Comparison of ENCODE assay signal across 22 cellular contexts in genomic region chr6:83247471-83247870, GRCh38. TPM values are rescaled to one million over a fixed set of nuclear protein-coding genes. Genes with fewer than 3 reads are reported as not detected.
DNase-seq lines count a peak whose midpoint lies in the region; ATAC-seq, FAIRE-seq and TF ChIP-seq lines count a peak whose summit lies in the region.
"Had no signal": no experiment of that assay in that cellular context is flagged by ENCODE, and none has a peak within 500 bp of the region (broad histone marks: within the 10 kb centered on the region; RNA-seq: fewer than 3 reads in every experiment).

No MANE protein-coding gene starts in this region.

- CTCF ChIA-PET in activated CD8-positive, alpha-beta T cell treated with anti-CD3 and anti-CD28 coated beads, Interleukin-2, amount 10 ng/mL, durations not matched to agents 7 days and 5 days (lab: Charles Lee) = no interaction called here

- no peaks in the 10 kb centered on the region for H3K4me1 Mint-ChIP-seq in activated CD8-positive, alpha-beta T cell treated with anti-CD3 and anti-CD28 coated beads, Interleukin-2, amount 10 ng/mL, durations not matched to agents 7 days and 5 days (ENCODE audit: low read depth)
- H3K4me1 Mint-ChIP-seq: CD4-positive, CD25-positive, alpha-beta regulatory T cell; CD8-positive, alpha-beta memory T cell had no signal

- H3K4me3 Mint-ChIP-seq in activated CD8-positive, alpha-beta T cell treated with anti-CD3 and anti-CD28 coated beads, Interleukin-2, amount 10 ng/mL, durations not matched to agents 7 days and 5 days = no peak overlapping the region
- H3K4me3 Mint-ChIP-seq: CD4-positive, CD25-positive, alpha-beta regulatory T cell; CD8-positive, alpha-beta memory T cell had no signal

- DNase-seq in astrocyte of the hippocampus (ENCODE audit: low read depth, low spot score) = peak; percentile 39
- peak; percentile 84 for DNase-seq in brain pericyte (ENCODE audit: low read depth, low spot score)
- DNase-seq in fibroblast of gingiva (ENCODE audit: low read depth) = peak; percentile 26
- DNase-seq in activated CD8-positive, alpha-beta T cell treated with anti-CD3 and anti-CD28 coated beads, Interleukin-2, amount 10 ng/mL, durations not matched to agents 7 days and 5 days = no peak
- DNase-seq in upper lobe of right lung = no peak
- DNase-seq in kidney = no peak
- DNase-seq: ACHN; BE2C; C1 segment of cervical spinal cord; CD4-positive, CD25-positive, alpha-beta regulatory T cell; CD8-positive, alpha-beta memory T cell; COR-L47; DMS 273 treated with DMSO at 0.1 percent for 48 hours; DMS53; DND-41; EL; GM23248; HCEC 1CT had no signal

- POLR2A ChIA-PET in activated CD8-positive, alpha-beta T cell treated with anti-CD3 and anti-CD28 coated beads, Interleukin-2, amount 10 ng/mL, durations not matched to agents 7 days and 5 days (lab: Charles Lee) = no interaction called here

- H3K4me3 ChIP-seq in upper lobe of right lung (no peak overlapping the region), kidney (ENCODE audit: low read length in 2 of 2) (no peak overlapping the region)
- H3K4me3 ChIP-seq: GM12878, GM23248 had no signal

- no peak for TF ChIP-seq CTCF in upper lobe of right lung (IDR thresholded peaks at IDR 0.05)
- no peak for TF ChIP-seq CTCF in kidney (IDR thresholded peaks at IDR 0.05; ENCODE audit: borderline replicate concordance, extremely low read depth, insufficient read depth)

- H3K27me3 ChIP-seq in upper lobe of right lung = no peaks in the 10 kb centered on the region
- H3K27me3 ChIP-seq: BE2C had no signal

- intact Hi-C loops in upper lobe of right lung (cut with DNase I) (no loop called here), kidney (cut with DNase I) (no loop called here)

- FAIRE-seq in kidney (lab: Jason Lieb, UNC) = no peak
- FAIRE-seq: GM12878, GM19239, H54 had no signal

- H3K36me3 Mint-ChIP-seq in activated CD8-positive, alpha-beta T cell treated with anti-CD3 and anti-CD28 coated beads, Interleukin-2, amount 10 ng/mL, durations not matched to agents 7 days and 5 days (ENCODE audit: low read depth) = no peaks in the 10 kb centered on the region
- H3K36me3 Mint-ChIP-seq: CD4-positive, CD25-positive, alpha-beta regulatory T cell had no signal

- H3K27ac ChIP-seq in upper lobe of right lung (no peak overlapping the region), kidney (ENCODE audit: low read depth in 2 of 2, low read length in 2 of 2) (no peak overlapping the region)
- H3K27ac ChIP-seq: GM23248, HL-60 had no signal

- H3K9me3 ChIP-seq in upper lobe of right lung (no peaks in the 10 kb centered on the region), kidney (ENCODE audit: control insufficient read depth in 1 of 2, low read length in 2 of 2) (no peaks in the 10 kb centered on the region)
- H3K9me3 ChIP-seq: BE2C had no signal

- no peak overlapping the region for H3K27ac Mint-ChIP-seq in activated CD8-positive, alpha-beta T cell treated with anti-CD3 and anti-CD28 coated beads, Interleukin-2, amount 10 ng/mL, durations not matched to agents 7 days and 5 days
- H3K27ac Mint-ChIP-seq: CD4-positive, CD25-positive, alpha-beta regulatory T cell; CD8-positive, alpha-beta memory T cell had no signal

- H3K36me3 ChIP-seq in upper lobe of right lung (no peaks in the 10 kb centered on the region), kidney (ENCODE audit: control insufficient read depth in 1 of 2, insufficient read depth in 2 of 2, low read length in 2 of 2) (no peaks in the 10 kb centered on the region)
- H3K36me3 ChIP-seq: BE2C had no signal

- H3K27me3 Mint-ChIP-seq in activated CD8-positive, alpha-beta T cell treated with anti-CD3 and anti-CD28 coated beads, Interleukin-2, amount 10 ng/mL, durations not matched to agents 7 days and 5 days (ENCODE audit: low read depth) = peaks cover 6% of the 10 kb centered on the region

- H3K4me1 ChIP-seq in upper lobe of right lung = no peaks in the 10 kb centered on the region
- H3K4me1 ChIP-seq in kidney (ENCODE audit: control insufficient read depth in 1 of 2, insufficient read depth in 1 of 2, low read depth in 1 of 2, low read length in 2 of 2) = no peaks in the 10 kb centered on the region
- H3K4me1 ChIP-seq: BE2C had no signal

- ATAC-seq in activated CD8-positive, alpha-beta T cell treated with anti-CD3 and anti-CD28 coated beads, Interleukin-2, amount 10 ng/mL, durations not matched to agents 7 days and 5 days = no peak
- no peak for ATAC-seq in upper lobe of right lung
- ATAC-seq: GM12878 had no signal

- no peak overlapping the region for H3K9ac ChIP-seq in kidney (ENCODE audit: low read length in 2 of 2)
- H3K9ac ChIP-seq: GM23248 had no signal

- H3K9me3 Mint-ChIP-seq in activated CD8-positive, alpha-beta T cell treated with anti-CD3 and anti-CD28 coated beads, Interleukin-2, amount 10 ng/mL, durations not matched to agents 7 days and 5 days (ENCODE audit: insufficient read depth) = no peaks in the 10 kb centered on the region
- H3K9me3 Mint-ChIP-seq: CD4-positive, CD25-positive, alpha-beta regulatory T cell had no signal

RNA-seq across cellular contexts. Expression of gene RWDD2A, which starts 54.3 kb away (rescaled TPM):
- under 1 TPM; 0.57 to 0.87 TPM for total RNA-seq in activated CD8-positive, alpha-beta T cell treated with anti-CD3 and anti-CD28 coated beads, Interleukin-2, amount 10 ng/mL, durations not matched to agents 7 days and 5 days
- total RNA-seq in upper lobe of right lung (3.5 TPM), kidney (4.0 TPM)
- 5.5 TPM for polyA plus RNA-seq in kidney (ENCODE audit: insufficient read depth, low read depth, low replicate concordance)

RNA-seq across cellular contexts. Expression of gene PGM3, which starts 54.4 kb away (rescaled TPM):
- 1 to 10 TPM; 9.3 to 10.0 TPM for total RNA-seq in activated CD8-positive, alpha-beta T cell treated with anti-CD3 and anti-CD28 coated beads, Interleukin-2, amount 10 ng/mL, durations not matched to agents 7 days and 5 days
- 37.3 TPM for total RNA-seq in upper lobe of right lung
- 31.8 TPM for total RNA-seq in kidney
- polyA plus RNA-seq in kidney (ENCODE audit: insufficient read depth, low read depth, low replicate concordance) = 10.3 TPM

Comparison
In these comparisons a context has a peak if more than half of its experiments do, and no peak if none do; other contexts are left out.
1. DNase-seq: peak in astrocyte of the hippocampus (single experiment), brain pericyte (single experiment) and fibroblast of gingiva (single experiment); none in activated CD8-positive, alpha-beta T cell treated with anti-CD3 and anti-CD28 coated beads, Interleukin-2, amount 10 ng/mL, durations not matched to agents 7 days and 5 days (single experiment), upper lobe of right lung (single experiment) and kidney (single experiment).